ENCODE assay signal across 8 cellular contexts in the genomic region with DNA sequence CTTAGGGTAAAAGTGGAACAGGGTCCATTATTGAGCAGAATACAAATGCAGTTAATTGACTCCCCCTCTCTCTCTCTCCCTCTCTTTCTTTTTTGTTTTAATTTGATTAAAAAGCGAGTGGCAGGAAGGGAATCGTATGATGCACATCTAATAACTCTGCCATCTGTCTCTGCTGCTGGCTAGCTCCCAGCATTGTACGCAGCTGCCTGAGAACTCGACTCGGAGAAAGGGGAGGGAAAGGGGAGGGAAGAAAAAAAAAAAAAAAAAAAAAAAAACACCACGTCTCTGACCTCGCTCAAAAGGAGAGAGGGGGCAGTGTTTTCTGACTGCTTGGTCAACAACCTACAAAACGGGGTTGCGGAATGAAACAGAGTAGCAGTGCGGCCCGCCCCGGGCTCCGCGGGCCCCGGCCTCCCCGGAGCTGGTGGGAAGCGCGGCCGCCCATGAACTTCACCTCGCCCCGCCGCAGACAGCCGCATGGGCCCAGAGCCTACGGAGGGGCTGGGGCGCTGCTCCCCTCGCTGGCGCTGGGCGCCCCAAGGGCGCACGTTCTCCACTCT.
DNase-seq lines count a peak whose midpoint lies in the region; ATAC-seq and TF ChIP-seq lines count a peak whose summit lies in the region.

No MANE protein-coding gene starts in this region.

- peak overlapping the region; percentile 71 for H3K4me2 ChIP-seq in DOHH2 (ENCODE audit: low read length)
- H3K4me2 ChIP-seq in skeletal muscle satellite cell (ENCODE audit: low read length): peak overlapping the region; percentile 96

- H4K20me1 ChIP-seq in DOHH2 (ENCODE audit: control insufficient read depth, insufficient read depth, low read depth, low read length): peaks cover 13% of the 10 kb centered on the region

- H3K79me2 ChIP-seq in DOHH2 (ENCODE audit: control insufficient read depth, low read length): peaks cover 96% of the 10 kb centered on the region

- H3K4me3 ChIP-seq in DOHH2 (ENCODE audit: low read length) (peak overlapping the region; percentile 89), NT2/D1 (ENCODE audit: insufficient read length, low read depth) (peak overlapping the region; percentile 34), skeletal muscle satellite cell (ENCODE audit: low read length) (peak overlapping the region; percentile 80)

- H3K36me3 ChIP-seq in DOHH2 (ENCODE audit: control insufficient read depth, low read length) (peaks cover 18% of the 10 kb centered on the region), NT2/D1 (ENCODE audit: insufficient read depth, insufficient read length, low read length) (no peaks in the 10 kb centered on the region), skeletal muscle satellite cell (ENCODE audit: insufficient read depth, low read length) (no peaks in the 10 kb centered on the region)

- peaks cover 85% of the 10 kb centered on the region for H3K4me1 ChIP-seq in DOHH2 (ENCODE audit: control insufficient read depth, low read length)
- H3K4me1 ChIP-seq in NT2/D1 (ENCODE audit: insufficient read depth, insufficient read length): no peaks in the 10 kb centered on the region
- H3K4me1 ChIP-seq in skeletal muscle satellite cell (ENCODE audit: control insufficient read depth, insufficient read depth, low read length): peaks cover 39% of the 10 kb centered on the region

- peak; percentile 32 for ATAC-seq in HG03575 (IDR thresholded peaks at IDR 0.05; ENCODE audit: extremely low read depth, insufficient number of reproducible peaks, low FRiP score, unreplicated experiment)

- peaks cover 38% of the 10 kb centered on the region for H3F3A ChIP-seq in DOHH2 (ENCODE audit: control insufficient read depth, insufficient read depth)

- peak; percentile 22 for TF ChIP-seq CTCF in DOHH2 (IDR thresholded peaks at IDR 0.05; ENCODE audit: low read depth, low read length, poor library complexity, severe bottlenecking)
- TF ChIP-seq CTCF in GM20000 (IDR thresholded peaks at IDR 0.05; ENCODE audit: extremely low read depth, missing control alignments): no peak

- no peaks in the 10 kb centered on the region for H3K27me3 ChIP-seq in DOHH2 (ENCODE audit: control insufficient read depth, low read length)
- H3K27me3 ChIP-seq in NT2/D1 (ENCODE audit: insufficient read depth, insufficient read length): peaks cover 5% of the 10 kb centered on the region
- no peaks in the 10 kb centered on the region for H3K27me3 ChIP-seq in skeletal muscle satellite cell (ENCODE audit: control insufficient read depth, insufficient read depth, low read length)

- H3K9me3 ChIP-seq in DOHH2 (ENCODE audit: control insufficient read depth, insufficient read depth, low read length): no peaks in the 10 kb centered on the region
- no peaks in the 10 kb centered on the region for H3K9me3 ChIP-seq in NT2/D1 (ENCODE audit: insufficient read depth, low read length)
- no peaks in the 10 kb centered on the region for H3K9me3 ChIP-seq in skeletal muscle satellite cell (replicated peaks; ENCODE audit: low read length)

- peak overlapping the region; percentile 64 for H3K9ac ChIP-seq in NT2/D1 (ENCODE audit: insufficient read length, low read depth)
- peak overlapping the region; percentile 85 for H3K9ac ChIP-seq in skeletal muscle satellite cell (ENCODE audit: low read depth, low read length)

- no peaks in the 10 kb centered on the region for H3K9me2 ChIP-seq in DOHH2 (replicated peaks; ENCODE audit: control insufficient read depth, low read length)

- H3K27ac ChIP-seq in DOHH2 (ENCODE audit: low read depth, low read length): peak overlapping the region; percentile 79

- DNase-seq in GM20000 (ENCODE audit: low spot score) (peak; percentile 78), NT2/D1 (ENCODE audit: low read depth, low spot score) (peak; percentile 33), cerebellar nuclear complex (lab: John Stamatoyannopoulos, UW) (peak; percentile 12 to 67), inferior parietal cortex (ENCODE audit: extremely low spot score) (peak; percentile 92), cortex of kidney (lab: John Stamatoyannopoulos, UW) (no peak)

Comparison
In these comparisons a context has a peak if more than half of its experiments do, and no peak if none do; other contexts are left out.
1. H3K4me3 ChIP-seq: peak in every context shown above with its lines; median percentile 89 in DOHH2; 80 in skeletal muscle satellite cell; 34 in NT2/D1.